Comparison of ENCODE assay signal across 9 cellular contexts in genomic region chr4:3765271-3766206, GRCh38. TPM values are rescaled to one million over a fixed set of nuclear protein-coding genes. Genes with fewer than 3 reads are reported as not detected.
A peak's percentile ranks its signal among the peaks of the same experiment; 100 is the strongest.
DNase-seq lines count a peak whose midpoint lies in the region; ATAC-seq and TF ChIP-seq lines count a peak whose summit lies in the region.
"Had no signal": no experiment of that assay in that cellular context is flagged by ENCODE, and none has a peak within 500 bp of the region (broad histone marks: within the 10 kb centered on the region; RNA-seq: fewer than 3 reads in every experiment).

No MANE protein-coding gene starts in this region.

- no peak overlapping the region for H3K4me3 Mint-ChIP-seq in endothelial cell (ENCODE audit: unreplicated experiment)

- peaks cover 11% of the 10 kb centered on the region for H3K27me3 Mint-ChIP-seq in endothelial cell (ENCODE audit: unreplicated experiment)

- peaks cover 6% of the 10 kb centered on the region for H3K4me1 Mint-ChIP-seq in endothelial cell (ENCODE audit: unreplicated experiment)

- peak; percentile 76 for DNase-seq in GM13977 (ENCODE audit: low spot score)
- peak; percentile 60 to 71 for DNase-seq in NOMO-1 (lab: John Stamatoyannopoulos, UW; ENCODE audit: unreplicated experiment in 2 of 2)
- peak; percentile 65 for DNase-seq in endothelial cell (ENCODE audit: low spot score)
- DNase-seq in myocyte (ENCODE audit: low read depth) = peak; percentile 63
- DNase-seq in T1000 (lab: John Stamatoyannopoulos, UW) = no peak
- no peak for DNase-seq in posterior vena cava (ENCODE audit: low spot score)
- no peak for DNase-seq in pons (ENCODE audit: low spot score)

- peak; percentile 22 for TF ChIP-seq CTCF in GM13977 (IDR thresholded peaks at IDR 0.05; ENCODE audit: extremely low read depth, insufficient read depth, missing control alignments)
- TF ChIP-seq CTCF in endothelial cell (IDR thresholded peaks at IDR 0.05; ENCODE audit: unreplicated experiment) = peak; percentile 14

- no peak for ATAC-seq in GM21723 (IDR thresholded peaks at IDR 0.05; ENCODE audit: unreplicated experiment)

- H3K36me3 Mint-ChIP-seq in endothelial cell (ENCODE audit: low read depth, unreplicated experiment) = peaks cover 3% of the 10 kb centered on the region

- intact Hi-C loops in posterior vena cava (cut with DNase I) = loop anchor here in 1 of 2 donors (5.0 to 10.0 kb wide), 2 partner anchors 119 to 233 kb away; partner anchors contain the start of gene LRPAP1

- H3K27ac Mint-ChIP-seq in endothelial cell (ENCODE audit: unreplicated experiment) = no peak overlapping the region

- in situ Hi-C loops in GM13977 (cut with MboI; ENCODE audit: low pct_unique_long_range_greater_than_20kb, low sequenced_read_pairs, unreplicated experiment) = no loop called here

- H3K9me3 Mint-ChIP-seq in endothelial cell (ENCODE audit: unreplicated experiment) = no peaks in the 10 kb centered on the region

RNA-seq across cellular contexts. Expression of gene ADRA2C, which starts 0.6 kb away (rescaled TPM):
- 3.2 TPM for total RNA-seq in endothelial cell (ENCODE audit: unreplicated experiment)
- 8.7 and 9.9 TPM in 2 replicates for total RNA-seq in myocyte
- 7.5 TPM for polyA plus RNA-seq in myocyte (2012)
- 10 to 100 TPM; 56.4 to 61.5 TPM for total RNA-seq in posterior vena cava
- total RNA-seq: SJSA1 had no signal

Comparison
In these comparisons a context has a peak if more than half of its experiments do, and no peak if none do; other contexts are left out.
1. DNase-seq: peak in GM13977 (single experiment), NOMO-1 (2 of 2), endothelial cell (single experiment) and myocyte (single experiment); none in T1000 (single experiment), posterior vena cava (single experiment) and pons (single experiment).